In the genomic region with DNA sequence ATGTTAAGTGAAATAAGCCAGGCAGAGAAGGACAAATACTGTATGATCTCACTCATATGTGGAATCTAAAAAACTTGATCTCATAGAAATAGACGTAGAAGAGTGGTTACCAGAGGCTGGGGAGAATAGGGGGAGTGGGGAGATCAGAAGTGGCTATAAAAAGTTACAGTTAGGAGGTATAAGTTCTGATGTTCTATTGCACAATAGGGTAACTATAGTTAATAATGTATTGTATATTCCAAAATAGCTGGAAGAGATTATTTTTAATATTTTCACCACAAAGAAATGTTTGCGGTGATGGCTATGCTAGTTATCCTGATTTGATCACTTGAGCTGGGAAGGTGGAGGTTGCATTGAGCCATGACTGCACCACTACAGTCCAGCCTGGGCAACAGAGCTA, we compare ENCODE assay signal across 2 cellular contexts.
A peak's percentile ranks its signal among the peaks of the same experiment; 100 is the strongest.
TF ChIP-seq lines count a peak whose summit lies in the region.

No MANE protein-coding gene starts in this region.

TF ChIP-seq in HepG2, 621 proteins besides CTCF, POLR2A, EP300 and RAD21:
- no peak for TF ChIP-seq GFI1 (CRISPR knock-in tag; IDR thresholded peaks at IDR 0.05; ENCODE audit: borderline replicate concordance)
- TF ChIP-seq ZNF761 (CRISPR knock-in tag; conservative IDR thresholded peaks at IDR 0.05), result no peak
- TF ChIP-seq, protein P1, sequence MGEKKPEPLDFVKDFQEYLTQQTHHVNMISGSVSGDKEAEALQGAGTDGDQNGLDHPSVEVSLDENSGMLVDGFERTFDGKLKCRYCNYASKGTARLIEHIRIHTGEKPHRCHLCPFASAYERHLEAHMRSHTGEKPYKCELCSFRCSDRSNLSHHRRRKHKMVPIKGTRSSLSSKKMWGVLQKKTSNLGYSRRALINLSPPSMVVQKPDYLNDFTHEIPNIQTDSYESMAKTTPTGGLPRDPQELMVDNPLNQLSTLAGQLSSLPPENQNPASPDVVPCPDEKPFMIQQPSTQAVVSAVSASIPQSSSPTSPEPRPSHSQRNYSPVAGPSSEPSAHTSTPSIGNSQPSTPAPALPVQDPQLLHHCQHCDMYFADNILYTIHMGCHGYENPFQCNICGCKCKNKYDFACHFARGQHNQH (CRISPR knock-in tag; IDR thresholded peaks at IDR 0.05), result no peak
- peak; percentile 31; the same call in 1 of the 2 replicates for TF ChIP-seq CEBPB (IDR thresholded peaks at IDR 0.05; ENCODE audit: borderline replicate concordance, low read depth, low read length)
TF ChIP-seq in HepG2: peak in this region for 1.

TF ChIP-seq in IMR-90, 13 proteins besides CTCF, POLR2A, EP300 and RAD21:
- peak; percentile 51 for TF ChIP-seq CEBPB (IDR thresholded peaks at IDR 0.05; ENCODE audit: low read depth, low read length)
- no peak for TF ChIP-seq MAZ (IDR thresholded peaks at IDR 0.05; ENCODE audit: borderline replicate concordance, low read depth, low read length)
